Comparison of ENCODE assay signal across 1 cellular context in the genomic region with DNA sequence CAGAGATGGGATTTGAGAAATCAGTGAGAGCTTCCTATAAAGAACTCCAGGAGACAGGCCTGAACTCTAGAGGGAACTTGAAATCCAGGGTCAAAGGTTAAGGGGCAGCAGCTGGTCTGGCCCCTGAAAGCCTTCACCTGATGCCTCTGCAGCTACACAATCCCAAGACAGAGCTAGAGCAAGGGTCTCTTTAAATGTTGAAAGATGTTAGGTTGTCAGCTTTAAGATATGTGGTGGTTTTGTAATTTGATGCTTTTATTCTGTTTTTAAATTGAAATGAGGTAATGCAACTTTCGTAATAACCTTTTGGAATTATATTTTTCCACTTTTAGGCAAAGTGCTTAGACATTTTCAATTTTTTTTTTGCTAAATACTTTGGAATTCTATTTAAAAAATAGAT.
TF ChIP-seq lines count a peak whose summit lies in the region.

No MANE protein-coding gene starts in this region.

TF ChIP-seq in HepG2, 621 proteins besides CTCF, POLR2A, EP300 and RAD21:
- no peak for TF ChIP-seq HCFC1 (IDR thresholded peaks at IDR 0.05; ENCODE audit: low read depth, low read length)
- TF ChIP-seq, protein P1, sequence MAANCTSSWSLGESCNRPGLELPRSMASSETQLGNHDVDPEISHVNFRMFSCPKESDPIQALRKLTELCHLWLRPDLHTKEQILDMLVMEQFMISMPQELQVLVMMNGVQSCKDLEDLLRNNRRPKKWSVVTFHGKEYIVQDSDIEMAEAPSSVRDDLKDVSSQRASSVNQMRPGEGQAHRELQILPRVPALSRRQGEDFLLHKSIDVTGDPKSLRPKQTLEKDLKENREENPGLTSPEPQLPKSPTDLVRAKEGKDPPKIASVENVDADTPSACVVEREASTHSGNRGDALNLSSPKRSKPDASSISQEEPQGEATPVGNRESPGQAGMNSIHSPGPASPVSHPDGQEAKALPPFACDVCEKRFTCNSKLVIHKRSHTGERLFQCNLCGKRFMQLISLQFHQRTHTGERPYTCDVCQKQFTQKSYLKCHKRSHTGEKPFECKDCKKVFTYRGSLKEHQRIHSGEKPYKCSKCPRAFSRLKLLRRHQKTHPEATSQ (CRISPR knock-in tag; IDR thresholded peaks at IDR 0.05; ENCODE audit: borderline replicate concordance), result no peak
- peak; percentile 32; the same call in 1 of the 2 replicates for TF ChIP-seq HNF4A (CRISPR knock-in tag; IDR thresholded peaks at IDR 0.05)
- TF ChIP-seq NR2C2 (CRISPR knock-in tag; IDR thresholded peaks at IDR 0.05; ENCODE audit: borderline replicate concordance), result peak; percentile 60; the same call in 1 of the 2 replicates
- TF ChIP-seq NR2F6 (IDR thresholded peaks at IDR 0.05), result peak; percentile 81
- TF ChIP-seq NR2F6 (CRISPR knock-in tag; IDR thresholded peaks at IDR 0.05), result peak; percentile 56
- TF ChIP-seq ZNF253 (CRISPR knock-in tag; IDR thresholded peaks at IDR 0.05; ENCODE audit: borderline replicate concordance), result no peak
- TF ChIP-seq POLR2AphosphoS5 (IDR thresholded peaks at IDR 0.05; ENCODE audit: low read depth, low read length), result no peak
- TF ChIP-seq, protein P2, sequence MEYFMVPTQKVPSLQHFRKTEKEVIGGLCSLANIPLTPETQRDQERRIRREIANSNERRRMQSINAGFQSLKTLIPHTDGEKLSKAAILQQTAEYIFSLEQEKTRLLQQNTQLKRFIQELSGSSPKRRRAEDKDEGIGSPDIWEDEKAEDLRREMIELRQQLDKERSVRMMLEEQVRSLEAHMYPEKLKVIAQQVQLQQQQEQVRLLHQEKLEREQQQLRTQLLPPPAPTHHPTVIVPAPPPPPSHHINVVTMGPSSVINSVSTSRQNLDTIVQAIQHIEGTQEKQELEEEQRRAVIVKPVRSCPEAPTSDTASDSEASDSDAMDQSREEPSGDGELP (IDR thresholded peaks at IDR 0.05; ENCODE audit: borderline replicate concordance, low read depth), result peak; percentile 42
- TF ChIP-seq, protein P3, sequence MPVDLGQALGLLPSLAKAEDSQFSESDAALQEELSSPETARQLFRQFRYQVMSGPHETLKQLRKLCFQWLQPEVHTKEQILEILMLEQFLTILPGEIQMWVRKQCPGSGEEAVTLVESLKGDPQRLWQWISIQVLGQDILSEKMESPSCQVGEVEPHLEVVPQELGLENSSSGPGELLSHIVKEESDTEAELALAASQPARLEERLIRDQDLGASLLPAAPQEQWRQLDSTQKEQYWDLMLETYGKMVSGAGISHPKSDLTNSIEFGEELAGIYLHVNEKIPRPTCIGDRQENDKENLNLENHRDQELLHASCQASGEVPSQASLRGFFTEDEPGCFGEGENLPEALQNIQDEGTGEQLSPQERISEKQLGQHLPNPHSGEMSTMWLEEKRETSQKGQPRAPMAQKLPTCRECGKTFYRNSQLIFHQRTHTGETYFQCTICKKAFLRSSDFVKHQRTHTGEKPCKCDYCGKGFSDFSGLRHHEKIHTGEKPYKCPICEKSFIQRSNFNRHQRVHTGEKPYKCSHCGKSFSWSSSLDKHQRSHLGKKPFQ (CRISPR knock-in tag; IDR thresholded peaks at IDR 0.05; ENCODE audit: insufficient replicate concordance), result no peak
- no peak for TF ChIP-seq ZNF383 (CRISPR knock-in tag; IDR thresholded peaks at IDR 0.05; ENCODE audit: borderline replicate concordance)
- TF ChIP-seq, protein P4, sequence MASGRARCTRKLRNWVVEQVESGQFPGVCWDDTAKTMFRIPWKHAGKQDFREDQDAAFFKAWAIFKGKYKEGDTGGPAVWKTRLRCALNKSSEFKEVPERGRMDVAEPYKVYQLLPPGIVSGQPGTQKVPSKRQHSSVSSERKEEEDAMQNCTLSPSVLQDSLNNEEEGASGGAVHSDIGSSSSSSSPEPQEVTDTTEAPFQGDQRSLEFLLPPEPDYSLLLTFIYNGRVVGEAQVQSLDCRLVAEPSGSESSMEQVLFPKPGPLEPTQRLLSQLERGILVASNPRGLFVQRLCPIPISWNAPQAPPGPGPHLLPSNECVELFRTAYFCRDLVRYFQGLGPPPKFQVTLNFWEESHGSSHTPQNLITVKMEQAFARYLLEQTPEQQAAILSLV (CRISPR knock-in tag; IDR thresholded peaks at IDR 0.05; ENCODE audit: borderline replicate concordance), result no peak
- TF ChIP-seq RBM22 (optimal IDR thresholded peaks at IDR 0.05; ENCODE audit: low read length), result no peak
- TF ChIP-seq, protein P5, sequence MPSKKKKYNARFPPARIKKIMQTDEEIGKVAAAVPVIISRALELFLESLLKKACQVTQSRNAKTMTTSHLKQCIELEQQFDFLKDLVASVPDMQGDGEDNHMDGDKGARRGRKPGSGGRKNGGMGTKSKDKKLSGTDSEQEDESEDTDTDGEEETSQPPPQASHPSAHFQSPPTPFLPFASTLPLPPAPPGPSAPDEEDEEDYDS (CRISPR knock-in tag; IDR thresholded peaks at IDR 0.05), result no peak
- TF ChIP-seq SPEN (CRISPR knock-in tag; IDR thresholded peaks at IDR 0.05; ENCODE audit: low read depth), result no peak
- TF ChIP-seq HDAC2 (CRISPR knock-in tag; IDR thresholded peaks at IDR 0.05), result no peak
- TF ChIP-seq ISX (CRISPR knock-in tag; conservative IDR thresholded peaks at IDR 0.05), result no peak
- TF ChIP-seq ZNF34 (CRISPR knock-in tag; IDR thresholded peaks at IDR 0.05; ENCODE audit: borderline replicate concordance), result no peak
